ENCODE assay signal across 9 cellular contexts in genomic region chr3:63818282-63819150, GRCh38. TPM values are rescaled to one million over a fixed set of nuclear protein-coding genes. Genes with fewer than 3 reads are reported as not detected.
DNase-seq lines count a peak whose midpoint lies in the region; ATAC-seq and TF ChIP-seq lines count a peak whose summit lies in the region.
"Had no signal": no experiment of that assay in that cellular context is flagged by ENCODE, and none has a peak within 500 bp of the region (broad histone marks: within the 10 kb centered on the region; RNA-seq: fewer than 3 reads in every experiment).

No MANE protein-coding gene starts in this region.

- H3K27me3 ChIP-seq in lower lobe of right lung (ENCODE audit: low read depth), result no peaks in the 10 kb centered on the region

- H3K36me3 ChIP-seq in lower lobe of right lung, result no peaks in the 10 kb centered on the region

- DNase-seq in NCI-H526 (lab: John Stamatoyannopoulos, UW) (peak; percentile 27 to 63), NCI-H526 treated with DMSO at 0.1 percent for 48 hours (lab: John Stamatoyannopoulos, UW) (no peak), NCI-H2171 treated with DMSO at 0.1 percent for 48 hours (lab: John Stamatoyannopoulos, UW) (peak; percentile 67), dedifferentiated amniotic fluid mesenchymal stem cell (ENCODE audit: extremely low spot score) (peak; percentile 62), lower lobe of right lung (no peak)
- peak; percentile 46 to 63 for DNase-seq in activated CD4-positive, alpha-beta T cell treated with anti-CD3 and anti-CD28 coated beads for 4 hours
- peak; percentile 10 to 19 for DNase-seq in stimulated activated CD8-positive, alpha-beta memory T cell treated with anti-CD3 and anti-CD28 coated beads, Interleukin-15, amount 100 ng/mL, for 48 hours (ENCODE audit: low read depth in 2 of 2)

- H3K4me1 ChIP-seq in lower lobe of right lung, result no peaks in the 10 kb centered on the region

- H3K27ac ChIP-seq in lower lobe of right lung, result no peak overlapping the region

- H3K9me3 ChIP-seq in lower lobe of right lung, result no peaks in the 10 kb centered on the region

- no peak overlapping the region for H3K4me3 ChIP-seq in lower lobe of right lung

- TF ChIP-seq CTCF in lower lobe of right lung (IDR thresholded peaks at IDR 0.05), result peak; percentile 86

- intact Hi-C loops in lower lobe of right lung (cut with DNase I), result loop anchor here (5.0 kb wide), 1 partner anchor 466 kb away; no protein-coding TSS in a partner anchor

- ATAC-seq in HG02973 (IDR thresholded peaks at IDR 0.05; ENCODE audit: unreplicated experiment) (peak; percentile 82), lower lobe of right lung (peak; percentile 77 to 83)

RNA-seq across cellular contexts. Expression of gene C3orf49, which starts 0.6 kb away (rescaled TPM):
- total RNA-seq in lower lobe of right lung, result not detected
- total RNA-seq: urinary bladder had no signal

RNA-seq across cellular contexts. Expression of gene THOC7, which starts 45.1 kb away (rescaled TPM):
- total RNA-seq in lower lobe of right lung, result 47.2 TPM

RNA-seq across cellular contexts. Expression of gene ATXN7, which starts 45.2 kb away (rescaled TPM):
- 37.3 TPM for total RNA-seq in lower lobe of right lung

Comparison
In these comparisons a context has a peak if more than half of its experiments do, and no peak if none do; other contexts are left out.
1. DNase-seq: peak in NCI-H526 (2 of 2), NCI-H2171 treated with DMSO at 0.1 percent for 48 hours (single experiment), activated CD4-positive, alpha-beta T cell treated with anti-CD3 and anti-CD28 coated beads for 4 hours (2 of 2), dedifferentiated amniotic fluid mesenchymal stem cell (single experiment) and stimulated activated CD8-positive, alpha-beta memory T cell treated with anti-CD3 and anti-CD28 coated beads, Interleukin-15, amount 100 ng/mL, for 48 hours (2 of 2); none in NCI-H526 treated with DMSO at 0.1 percent for 48 hours (single experiment) and lower lobe of right lung (single experiment).